In genomic region chr6:125962900-125963497, GRCh38 we compare ENCODE assay signal across 19 cellular contexts. TPM values are rescaled to one million over a fixed set of nuclear protein-coding genes. Genes with fewer than 3 reads are reported as not detected.
A peak's percentile ranks its signal among the peaks of the same experiment; 100 is the strongest.
DNase-seq lines count a peak whose midpoint lies in the region; ATAC-seq and TF ChIP-seq lines count a peak whose summit lies in the region.
"Had no signal": no experiment of that assay in that cellular context is flagged by ENCODE, and none has a peak within 500 bp of the region (broad histone marks: within the 10 kb centered on the region; RNA-seq: fewer than 3 reads in every experiment).

No MANE protein-coding gene starts in this region.

- peaks cover 3 to 6% of the 10 kb centered on the region in 2 experiments; a peak in 3 of 4 replicates for H3K4me1 ChIP-seq in SK-N-SH (ENCODE audit: control insufficient read depth in 1 of 2, insufficient read depth in 2 of 2, low read depth in 1 of 2, low read length in 1 of 2)

- ATAC-seq in SK-N-SH treated with all-trans-retinoic acid at 6 μM for 48 hours (no peak), HG02678 (IDR thresholded peaks at IDR 0.05; ENCODE audit: unreplicated experiment) (no peak), GM21723 (IDR thresholded peaks at IDR 0.05; ENCODE audit: unreplicated experiment) (no peak)
- ATAC-seq in stimulated activated memory B cell treated with anti-CD40 and anti-IgM and Interleukin-4, amounts not matched to agents 10 μg/mL and 1 μg/mL and 100 μg/mL, for 72 hours, result no peak

- no peak overlapping the region for H3K4me2 ChIP-seq in SK-N-SH
- H3K4me2 ChIP-seq: BLaER1 treated with 17β-estradiol and CSF1 and Interleukin-3, amounts not matched to agents 10 nM and 100 nM had no signal

- no peak for TF ChIP-seq CTCF in SK-N-SH (IDR thresholded peaks at IDR 0.05)
- no peak for TF ChIP-seq CTCF in dorsolateral prefrontal cortex (IDR thresholded peaks at IDR 0.05 in 54 of 56, conservative IDR thresholded peaks at IDR 0.05 in 2 of 56; ENCODE audit: low read depth in 1 of 56, partially characterized antibody in 56 of 56)

- peaks cover 3% of the 10 kb centered on the region; the same call in 1 of the 2 replicates for H3K79me2 ChIP-seq in SK-N-SH (ENCODE audit: insufficient read depth)

- H3K36me3 ChIP-seq in SK-N-SH (replicated peaks in 1 of 2; ENCODE audit: control insufficient read depth in 1 of 2, insufficient read depth in 2 of 2, low read length in 1 of 2), result peaks cover 0 to 2% of the 10 kb centered on the region in 2 experiments
- H3K36me3 ChIP-seq: SJCRH30 had no signal

- H3K27ac Mint-ChIP-seq in stimulated activated memory B cell treated with anti-CD40 and anti-IgM and Interleukin-4, amounts not matched to agents 10 μg/mL and 1 μg/mL and 100 μg/mL, for 72 hours, result peak overlapping the region; percentile 36
- H3K27ac Mint-ChIP-seq: IgD-negative memory B cell had no signal

- POLR2A ChIA-PET in SK-N-SH (lab: Yijun Ruan, JAX), result interaction anchor here (0.7 kb wide), 1 partner anchor 23 kb away, joined by 3 read pairs; no protein-coding TSS in a partner anchor

- CTCF ChIA-PET in SK-N-SH (lab: Yijun Ruan, JAX), result interaction anchor here (0.8 to 3.6 kb wide), 5 partner anchors 11 to 182 kb away, joined by 3 to 25 read pairs (median 4); partner anchors contain the start of gene NCOA7

- H3K27ac ChIP-seq in SK-N-SH (ENCODE audit: low read depth in 2 of 2, low read length in 1 of 2) (no peak overlapping the region), dorsolateral prefrontal cortex (peak overlapping the region; percentile 31 to 100 (median 91))
- H3K27ac ChIP-seq: BLaER1 treated with 17β-estradiol and CSF1 and Interleukin-3, amounts not matched to agents 10 nM and 100 nM; SJCRH30 had no signal

- H3K4me1 Mint-ChIP-seq in stimulated activated memory B cell treated with anti-CD40 and anti-IgM and Interleukin-4, amounts not matched to agents 10 μg/mL and 1 μg/mL and 100 μg/mL, for 72 hours, result peaks cover 44% of the 10 kb centered on the region

- H3K9me2 ChIP-seq in SK-N-SH, result no peaks in the 10 kb centered on the region

- TF ChIP-seq RAD21 in SK-N-SH (IDR thresholded peaks at IDR 0.05; ENCODE audit: low read length), result no peak

- no peak overlapping the region for H3K9ac ChIP-seq in SK-N-SH
- H3K9ac ChIP-seq: BLaER1 treated with 17β-estradiol and CSF1 and Interleukin-3, amounts not matched to agents 10 nM and 100 nM had no signal

- in situ Hi-C loops in G401 (cut with HindIII; ENCODE audit: low sequenced_read_pairs), result no loop called here

- intact Hi-C loops in dorsolateral prefrontal cortex (cut with DNase I), result loop anchor here in 1 of 2 donors (5.0 kb wide), 1 partner anchor 96 kb away; no protein-coding TSS in a partner anchor

- H3K27me3 ChIP-seq in SK-N-SH (ENCODE audit: insufficient read depth), result no peaks in the 10 kb centered on the region
- H3K27me3 ChIP-seq in dorsolateral prefrontal cortex, result no peaks in the 10 kb centered on the region
- H3K27me3 ChIP-seq: BLaER1 treated with 17β-estradiol and CSF1 and Interleukin-3, amounts not matched to agents 10 nM and 100 nM; SJCRH30 had no signal

- no peaks in the 10 kb centered on the region for H3K27me3 Mint-ChIP-seq in stimulated activated memory B cell treated with anti-CD40 and anti-IgM and Interleukin-4, amounts not matched to agents 10 μg/mL and 1 μg/mL and 100 μg/mL, for 72 hours
- H3K27me3 Mint-ChIP-seq: IgD-negative memory B cell had no signal

- H3K4me3 ChIP-seq in SK-N-SH (ENCODE audit: low read depth in 2 of 2, low read length in 1 of 2), result no peak overlapping the region
- H3K4me3 ChIP-seq in dorsolateral prefrontal cortex, result peak overlapping the region in 30 of 59 donors; percentile 2 to 46 (median 23)
- H3K4me3 ChIP-seq: BLaER1 treated with 17β-estradiol and CSF1 and Interleukin-3, amounts not matched to agents 10 nM and 100 nM; SJCRH30 had no signal

- no peak overlapping the region for H3K4me3 Mint-ChIP-seq in stimulated activated memory B cell treated with anti-CD40 and anti-IgM and Interleukin-4, amounts not matched to agents 10 μg/mL and 1 μg/mL and 100 μg/mL, for 72 hours

- H2AFZ ChIP-seq in SK-N-SH (ENCODE audit: low read depth), result no peak overlapping the region

- no peaks in the 10 kb centered on the region for H3F3A ChIP-seq in SK-N-SH (replicated peaks; ENCODE audit: insufficient read depth)

- 88% methylated on average over 8 of the region's 8 CpGs for WGBS in SK-N-SH (ENCODE audit: low lambda C conversion rate)

- TF ChIP-seq EP300 in SK-N-SH (IDR thresholded peaks at IDR 0.05; ENCODE audit: borderline replicate concordance in 1 of 2, low read depth in 1 of 2, low read length in 1 of 2), result no peak

- H3K9me3 ChIP-seq in SK-N-SH, result no peaks in the 10 kb centered on the region
- H3K9me3 ChIP-seq: BLaER1 treated with 17β-estradiol and CSF1 and Interleukin-3, amounts not matched to agents 10 nM and 100 nM; SJCRH30 had no signal

- peaks cover under 1% of the 10 kb centered on the region for H3K36me3 Mint-ChIP-seq in stimulated activated memory B cell treated with anti-CD40 and anti-IgM and Interleukin-4, amounts not matched to agents 10 μg/mL and 1 μg/mL and 100 μg/mL, for 72 hours

- DNase-seq in SK-N-SH (no peak), G401 (ENCODE audit: low spot score) (peak; percentile 11), dorsolateral prefrontal cortex (no peak)
- no peak for DNase-seq in central memory CD4-positive, alpha-beta T cell
- DNase-seq: 8988T, Karpas-422, MM.1S, NCI-H1048, NCI-H1436 treated with DMSO at 0.1 percent for 48 hours, NCI-H1930, NCI-H345, NCI-H82, SJCRH30 had no signal

- H3K9me3 Mint-ChIP-seq in stimulated activated memory B cell treated with anti-CD40 and anti-IgM and Interleukin-4, amounts not matched to agents 10 μg/mL and 1 μg/mL and 100 μg/mL, for 72 hours, result no peaks in the 10 kb centered on the region
- H3K9me3 Mint-ChIP-seq: IgD-negative memory B cell had no signal

- no peaks in the 10 kb centered on the region for H4K20me1 ChIP-seq in SK-N-SH (ENCODE audit: insufficient read depth)

TF ChIP-seq in SK-N-SH, 30 proteins besides CTCF, POLR2A, EP300 and RAD21:
- TF ChIP-seq GATA2 (CRISPR knock-in tag; IDR thresholded peaks at IDR 0.05) (0 out of 2 replicates have a peak, but pooled peaks have one; percentile 25), TEAD4 (IDR thresholded peaks at IDR 0.05; ENCODE audit: borderline replicate concordance, insufficient read depth) (no peak)

TF ChIP-seq in SK-N-SH treated with all-trans-retinoic acid at 6 μM for 48 hours, 23 proteins besides CTCF, POLR2A, EP300 and RAD21 (continues in another document):
- TF ChIP-seq TOX (CRISPR knock-in tag; IDR thresholded peaks at IDR 0.05; ENCODE audit: borderline replicate concordance) (no peak), CSRNP3 (CRISPR knock-in tag; IDR thresholded peaks at IDR 0.05) (no peak), ZC3H10 (CRISPR knock-in tag; IDR thresholded peaks at IDR 0.05) (no peak), ZFP3 (CRISPR knock-in tag; IDR thresholded peaks at IDR 0.05) (no peak), SNAI2 (CRISPR knock-in tag; IDR thresholded peaks at IDR 0.05) (no peak), ZFP30 (CRISPR knock-in tag; IDR thresholded peaks at IDR 0.05) (no peak), ESRRG (CRISPR knock-in tag; IDR thresholded peaks at IDR 0.05) (no peak), TCF4 (CRISPR knock-in tag; IDR thresholded peaks at IDR 0.05; ENCODE audit: borderline replicate concordance) (no peak), GLIS3 (CRISPR knock-in tag; IDR thresholded peaks at IDR 0.05) (no peak), ZNF8 (CRISPR knock-in tag; IDR thresholded peaks at IDR 0.05) (no peak)
- TF ChIP-seq, protein P1, sequence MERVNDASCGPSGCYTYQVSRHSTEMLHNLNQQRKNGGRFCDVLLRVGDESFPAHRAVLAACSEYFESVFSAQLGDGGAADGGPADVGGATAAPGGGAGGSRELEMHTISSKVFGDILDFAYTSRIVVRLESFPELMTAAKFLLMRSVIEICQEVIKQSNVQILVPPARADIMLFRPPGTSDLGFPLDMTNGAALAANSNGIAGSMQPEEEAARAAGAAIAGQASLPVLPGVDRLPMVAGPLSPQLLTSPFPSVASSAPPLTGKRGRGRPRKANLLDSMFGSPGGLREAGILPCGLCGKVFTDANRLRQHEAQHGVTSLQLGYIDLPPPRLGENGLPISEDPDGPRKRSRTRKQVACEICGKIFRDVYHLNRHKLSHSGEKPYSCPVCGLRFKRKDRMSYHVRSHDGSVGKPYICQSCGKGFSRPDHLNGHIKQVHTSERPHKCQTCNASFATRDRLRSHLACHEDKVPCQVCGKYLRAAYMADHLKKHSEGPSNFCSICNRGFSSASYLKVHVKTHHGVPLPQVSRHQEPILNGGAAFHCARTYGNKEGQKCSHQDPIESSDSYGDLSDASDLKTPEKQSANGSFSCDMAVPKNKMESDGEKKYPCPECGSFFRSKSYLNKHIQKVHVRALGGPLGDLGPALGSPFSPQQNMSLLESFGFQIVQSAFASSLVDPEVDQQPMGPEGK (CRISPR knock-in tag; IDR thresholded peaks at IDR 0.05; ENCODE audit: borderline replicate concordance), result no peak

RNA-seq across cellular contexts. Expression of gene HINT3, which starts 6.4 kb away (rescaled TPM):
- polyA plus RNA-seq in SK-N-SH (2012; rRNA removed), result 1.8 and 1.9 TPM in 2 replicates
- polyA plus RNA-seq in SK-N-SH (2012; cell fraction: cytosol; rRNA removed), result 3.9 and 5.0 TPM in 2 replicates
- polyA plus RNA-seq in SK-N-SH (2012; cell fraction: nucleus; rRNA removed), result 1.2 and 1.3 TPM in 2 replicates
- 9.0 and 9.8 TPM in 2 replicates for total RNA-seq in G401 (2014; rRNA removed; shearing (Covaris generic))
- 10 to 100 TPM; 33.6 to 54.2 (median 42.3) TPM for total RNA-seq in dorsolateral prefrontal cortex

RNA-seq across cellular contexts. Expression of gene TRMT11, which starts 23.3 kb away (rescaled TPM):
- polyA plus RNA-seq in SK-N-SH (2012; rRNA removed), result 15.0 and 22.8 TPM in 2 replicates
- polyA plus RNA-seq in SK-N-SH (2012; cell fraction: cytosol; rRNA removed), result 21.8 and 28.3 TPM in 2 replicates
- polyA plus RNA-seq in SK-N-SH (2012; cell fraction: nucleus; rRNA removed), result 24.8 and 64.2 TPM in 2 replicates
- total RNA-seq in G401 (2014; rRNA removed; shearing (Covaris generic)), result 20.4 and 22.2 TPM in 2 replicates
- total RNA-seq in dorsolateral prefrontal cortex, result 10 to 100 TPM; 32.1 to 64.6 (median 44.8) TPM

Comparison
In these comparisons a context has a peak if more than half of its experiments do, and no peak if none do; other contexts are left out.
1. H3K27ac ChIP-seq: peak in dorsolateral prefrontal cortex (59 of 59); none in SK-N-SH (0 of 2).
2. H3K4me3 ChIP-seq: peak in dorsolateral prefrontal cortex (30 of 59); none in SK-N-SH (0 of 2).